ENCODE assay signal across 14 cellular contexts in the genomic region with DNA sequence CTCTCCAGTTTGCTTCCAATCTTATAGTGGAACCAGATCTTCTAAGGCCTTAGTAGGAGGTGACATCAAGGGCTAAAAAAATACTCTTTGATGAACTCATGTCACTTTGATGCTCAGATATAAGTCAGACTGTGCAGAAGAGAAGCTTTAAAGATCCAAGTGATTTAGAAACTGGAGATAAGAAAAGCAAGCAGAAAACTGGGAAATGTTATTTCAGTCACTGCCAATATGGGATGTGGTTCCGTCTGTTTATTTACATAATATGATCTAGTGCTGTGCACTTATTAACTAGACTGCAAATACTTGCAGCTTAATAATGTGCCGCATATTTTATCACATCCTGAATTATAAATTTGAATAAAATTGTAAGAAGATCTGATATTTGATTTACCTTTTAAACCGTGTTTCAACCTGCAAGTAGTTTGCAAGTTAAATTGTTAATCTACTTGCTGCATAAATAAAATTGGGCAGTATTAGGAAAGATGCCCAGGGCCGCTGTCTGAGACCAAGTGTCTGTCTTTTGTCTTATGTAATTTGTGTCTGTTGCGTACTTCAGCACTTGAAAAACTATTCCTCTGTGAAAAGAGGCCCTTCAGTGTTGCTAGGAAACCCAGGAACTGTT. TPM values are rescaled to one million over a fixed set of nuclear protein-coding genes. Genes with fewer than 3 reads are reported as not detected.
DNase-seq lines count a peak whose midpoint lies in the region; FAIRE-seq and TF ChIP-seq lines count a peak whose summit lies in the region.
"Had no signal": no experiment of that assay in that cellular context is flagged by ENCODE, and none has a peak within 500 bp of the region (broad histone marks: within the 10 kb centered on the region; RNA-seq: fewer than 3 reads in every experiment).

No MANE protein-coding gene starts in this region.

- intact Hi-C loops in left ventricle myocardium inferior (cut with micrococcal nuclease), result no loop called here

- peaks cover 44% of the 10 kb centered on the region for H3K4me1 ChIP-seq in left ventricle myocardium inferior

- H3K27ac ChIP-seq in left ventricle myocardium inferior (replicated peaks), result peak overlapping the region; percentile 43
- H3K27ac ChIP-seq: transverse colon had no signal

- no peak for TF ChIP-seq CTCF in left ventricle myocardium inferior (IDR thresholded peaks at IDR 0.05; ENCODE audit: borderline replicate concordance)

- no peaks in the 10 kb centered on the region for H3K27me3 ChIP-seq in left ventricle myocardium inferior (ENCODE audit: low read depth)
- H3K27me3 ChIP-seq: transverse colon had no signal

- no peak overlapping the region for H3K4me3 ChIP-seq in left ventricle myocardium inferior
- H3K4me3 ChIP-seq: GM12878, transverse colon had no signal

- DNase-seq in NCI-H2196 (lab: John Stamatoyannopoulos, UW; ENCODE audit: unreplicated experiment) (peak; percentile 48), NCI-H2196 treated with DMSO at 0.1 percent for 48 hours (lab: John Stamatoyannopoulos, UW; ENCODE audit: unreplicated experiment) (no peak), NCI-H526 treated with DMSO at 0.1 percent for 48 hours (lab: John Stamatoyannopoulos, UW) (peak; percentile 71), left ventricle myocardium inferior (no peak), superior temporal gyrus (ENCODE audit: extremely low spot score) (peak; percentile 78), frontal cortex (ENCODE audit: low spot score in 2 of 2) (no peak), GM19239 (ENCODE audit: insufficient read length, low spot score) (no peak)
- DNase-seq in activated CD8-positive, alpha-beta memory T cell treated with anti-CD3 and anti-CD28 coated beads, Interleukin-2, amount 50 U/mL, for 48 hours, result no peak
- DNase-seq: activated effector memory CD4-positive, alpha-beta T cell treated with Interleukin-2 at 50 U/mL for 16 hours; DMS153; T-helper 17 cell; transverse colon had no signal

- H3K36me3 ChIP-seq in left ventricle myocardium inferior, result no peaks in the 10 kb centered on the region
- H3K36me3 ChIP-seq: transverse colon had no signal

- H3K9me3 ChIP-seq in left ventricle myocardium inferior (replicated peaks), result peaks cover 4% of the 10 kb centered on the region
- H3K9me3 ChIP-seq: transverse colon had no signal

- FAIRE-seq in frontal cortex (lab: Jason Lieb, UNC), result no peak
- FAIRE-seq in GM19239 (lab: Jason Lieb, UNC), result no peak
- FAIRE-seq: GM12878 had no signal

RNA-seq across cellular contexts. Expression of a gene that starts 29.6 kb away (rescaled TPM):
- total RNA-seq in left ventricle myocardium inferior, result 24.5 TPM
- 405 TPM for total RNA-seq in frontal cortex
- total RNA-seq: myocyte had no signal

Comparison
In these comparisons a context has a peak if more than half of its experiments do, and no peak if none do; other contexts are left out.
1. DNase-seq: peak in NCI-H2196 (single experiment), NCI-H526 treated with DMSO at 0.1 percent for 48 hours (single experiment) and superior temporal gyrus (single experiment); none in NCI-H2196 treated with DMSO at 0.1 percent for 48 hours (single experiment), left ventricle myocardium inferior (single experiment), activated CD8-positive, alpha-beta memory T cell treated with anti-CD3 and anti-CD28 coated beads, Interleukin-2, amount 50 U/mL, for 48 hours (single experiment), frontal cortex (0 of 2) and GM19239 (single experiment).
2. RNA of a gene that starts 29.6 kb away (total RNA-seq): 405 TPM in frontal cortex (single experiment); 24.5 TPM in left ventricle myocardium inferior (single experiment); every median in the first group is over 10 times any median in the second.